In genomic region chr4:28146191-28146590, GRCh38 we compare ENCODE assay signal across 18 cellular contexts.
"Had no signal": no experiment of that assay in that cellular context is flagged by ENCODE, and none has a peak within 500 bp of the region (broad histone marks: within the 10 kb centered on the region; RNA-seq: fewer than 3 reads in every experiment).

No MANE protein-coding gene starts in this region.

- H3K4me3 ChIP-seq: heart right ventricle, right lobe of liver, skin epidermis, thoracic aorta had no signal

- DNase-seq: activated CD4-positive, alpha-beta T cell treated with anti-CD3 and anti-CD28 coated beads for 4 hours; activated CD4-positive, alpha-beta T cell treated with anti-CD3 and anti-CD28 coated beads, Interleukin-2, amount 50 U/mL, for 4 hours; activated effector memory CD4-positive, alpha-beta T cell treated with Interleukin-2 at 50 U/mL for 16 hours; activated naive CD4-positive, alpha-beta T cell treated with Interleukin-2 at 50 U/mL for 16 hours; aorta; cortex of kidney; effector memory CD8-positive, alpha-beta T cell; foreskin fibroblast; heart right ventricle; left ventricle myocardium superior; right lobe of liver; stimulated activated CD4-positive, alpha-beta T cell treated with anti-CD3 and anti-CD28 coated beads, Interleukin-12 subunit alpha, Interleukin-12 subunit beta, amount 100 ng/mL, for 4 hours; stimulated activated CD4-positive, alpha-beta T cell treated with anti-CD3 and anti-CD28 coated beads, Interleukin-4, amount 100 ng/mL, for 24 hours; trophoblast cell had no signal

- FAIRE-seq: urothelium cell line had no signal

- ATAC-seq: effector memory CD8-positive, alpha-beta T cell; heart right ventricle; left ventricle myocardium superior; right lobe of liver; stimulated activated effector memory CD8-positive, alpha-beta T cell treated with anti-CD3 and anti-CD28 coated beads, Interleukin-12 subunit alpha, Interleukin-12 subunit beta, amount 100 ng/mL, for 72 hours had no signal
